Comparison of ENCODE assay signal across 8 cellular contexts in genomic region chr10:11144626-11145497, GRCh38.
DNase-seq lines count a peak whose midpoint lies in the region; ATAC-seq and TF ChIP-seq lines count a peak whose summit lies in the region.

No MANE protein-coding gene starts in this region.

- no peak for DNase-seq in OCI-LY7 (ENCODE audit: low spot score)
- no peak for DNase-seq in HCEC 1CT
- DNase-seq in prostate gland (ENCODE audit: low spot score) = no peak
- DNase-seq in GM13976 (ENCODE audit: low spot score) = no peak

- H3K4me1 ChIP-seq in OCI-LY7 (ENCODE audit: insufficient read depth, low read length, poor library complexity, severe bottlenecking) = peaks cover 14% of the 10 kb centered on the region
- H3K4me1 ChIP-seq in prostate gland (replicated peaks) = no peaks in the 10 kb centered on the region

- 76% methylated on average over 11 of the region's 11 CpGs for WGBS in prostate gland

- in situ Hi-C loops in GM13976 (cut with MboI; ENCODE audit: low sequenced_read_pairs, unreplicated experiment) = no loop called here

- H3K9me3 Mint-ChIP-seq in nephron = no peaks in the 10 kb centered on the region

- H3K9me3 ChIP-seq in OCI-LY7 (ENCODE audit: low read length) = no peaks in the 10 kb centered on the region
- H3K9me3 ChIP-seq in prostate gland = no peaks in the 10 kb centered on the region

- peaks cover 7% of the 10 kb centered on the region for H3K36me3 Mint-ChIP-seq in nephron (ENCODE audit: low read depth)

- no peak overlapping the region for H3K4me3 Mint-ChIP-seq in nephron

- H3K36me3 ChIP-seq in OCI-LY7 (ENCODE audit: insufficient read depth, low read length) (no peaks in the 10 kb centered on the region), prostate gland (no peaks in the 10 kb centered on the region)

- CTCF ChIA-PET in OCI-LY7 (lab: Charles Lee; ENCODE audit: unreplicated experiment) = no interaction called here

- no peaks in the 10 kb centered on the region for H3K27me3 ChIP-seq in prostate gland (replicated peaks; ENCODE audit: insufficient read depth)

- ATAC-seq in GM19324 (IDR thresholded peaks at IDR 0.05; ENCODE audit: low FRiP score, unreplicated experiment) (peak; percentile 10), HG02852 (IDR thresholded peaks at IDR 0.05; ENCODE audit: unreplicated experiment) (peak; percentile 30), esophagus mucosa (no peak)

- TF ChIP-seq CTCF in OCI-LY7 (conservative IDR thresholded peaks at IDR 0.05; ENCODE audit: low read length) (no peak), nephron (IDR thresholded peaks at IDR 0.05; ENCODE audit: unreplicated experiment in 3 of 3) (no peak), prostate gland (IDR thresholded peaks at IDR 0.05) (no peak), GM13976 (IDR thresholded peaks at IDR 0.05; ENCODE audit: borderline replicate concordance, control extremely low read depth, extremely low read depth, insufficient read depth, missing control alignments) (no peak)

- POLR2A ChIA-PET in OCI-LY7 (lab: Charles Lee) = interaction anchor here (0.6 to 1.5 kb wide), 8 partner anchors 14 to 172 kb away, joined by 3 to 9 read pairs (median 4); no protein-coding TSS in a partner anchor

- no peaks in the 10 kb centered on the region for H3K9me2 ChIP-seq in OCI-LY7 (ENCODE audit: insufficient read depth, low read length)

- no peaks in the 10 kb centered on the region for H4K20me1 ChIP-seq in OCI-LY7 (ENCODE audit: insufficient read depth, low read length)

- intact Hi-C loops in OCI-LY7 (cut with micrococcal nuclease; ENCODE audit: unreplicated experiment) (no loop called here), prostate gland (cut with DNase I) (no loop called here)

- peak overlapping the region; percentile 31 for H3K4me2 ChIP-seq in OCI-LY7 (ENCODE audit: low read length)

- no peak overlapping the region for H3K27ac ChIP-seq in OCI-LY7 (ENCODE audit: low read depth, low read length, poor library complexity, severe bottlenecking)
- no peak overlapping the region for H3K27ac ChIP-seq in prostate gland

- peak overlapping the region; percentile 55 to 82 (median 81) for H3K27ac Mint-ChIP-seq in nephron

- H3K4me1 Mint-ChIP-seq in nephron = peaks cover 70% of the 10 kb centered on the region

- no peaks in the 10 kb centered on the region for H3K79me2 ChIP-seq in OCI-LY7 (ENCODE audit: insufficient read depth, low read depth, low read length)

- H2AFZ ChIP-seq in OCI-LY7 (ENCODE audit: low read length) = peak overlapping the region; percentile 67

- H3K27me3 Mint-ChIP-seq in nephron (ENCODE audit: low read depth) = peaks cover 4% of the 10 kb centered on the region

- no peak for TF ChIP-seq POLR2A in prostate gland (IDR thresholded peaks at IDR 0.05)

- no peak overlapping the region for H3K4me3 ChIP-seq in OCI-LY7 (ENCODE audit: low read depth, low read length, poor library complexity, severe bottlenecking)
- H3K4me3 ChIP-seq in prostate gland = no peak overlapping the region

- BruUV-seq in OCI-LY7 (replicated peaks; lab: Mats Ljungman, UMichigan) = no TSS peak
